Comparison of ENCODE assay signal across 22 cellular contexts in the genomic region with DNA sequence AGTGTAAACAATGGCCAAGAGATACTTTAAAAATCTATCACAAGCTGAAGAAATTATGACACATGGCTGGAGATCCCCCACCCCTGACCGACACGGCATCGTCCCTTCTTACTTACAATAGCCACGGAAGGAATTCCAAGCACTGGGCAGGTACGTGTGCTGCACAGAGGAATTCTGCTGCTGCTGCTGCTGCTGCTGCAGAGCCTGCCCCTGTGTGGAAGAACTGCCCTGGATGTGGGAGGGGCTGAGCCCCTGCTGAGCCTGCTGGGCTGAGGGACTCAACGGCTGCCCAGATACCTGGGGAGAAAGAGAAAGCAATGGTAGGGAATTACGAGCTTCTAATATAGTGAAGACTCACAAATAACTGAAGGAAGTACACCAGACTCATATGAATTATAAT.
"Had no signal": no experiment of that assay in that cellular context is flagged by ENCODE, and none has a peak within 500 bp of the region (broad histone marks: within the 10 kb centered on the region; RNA-seq: fewer than 3 reads in every experiment).

No MANE protein-coding gene starts in this region.

- ATAC-seq: activated CD8-positive, alpha-beta memory T cell treated with anti-CD3 and anti-CD28 coated beads, Interleukin-2, amount 10 ng/mL, durations not matched to agents 7 days and 5 days; activated CD8-positive, alpha-beta T cell treated with anti-CD3 and anti-CD28 coated beads for 36 hours; heart left ventricle; natural killer cell treated with Interleukin-12 subunit alpha and Interleukin-12 subunit beta and Interleukin-15 and Interleukin-18, amount 100 ng/mL, for 72 hours; right lobe of liver; stimulated activated memory B cell treated with anti-CD40 and anti-IgM and Interleukin-4, amounts not matched to agents 10 μg/mL and 1 μg/mL and 100 μg/mL, for 72 hours had no signal

- H3K4me3 Mint-ChIP-seq: activated CD4-positive, alpha-beta T cell treated with anti-CD3 and anti-CD28 coated beads, Interleukin-2, amount 10 ng/mL, durations not matched to agents 7 days and 5 days; activated CD8-positive, alpha-beta memory T cell treated with anti-CD3 and anti-CD28 coated beads, Interleukin-2, amount 10 ng/mL, durations not matched to agents 7 days and 5 days; activated CD8-positive, alpha-beta T cell treated with anti-CD3 and anti-CD28 coated beads for 36 hours; activated naive CD4-positive, alpha-beta T cell treated with anti-CD3 and anti-CD28 coated beads, Interleukin-2, amount 10 ng/mL, durations not matched to agents 7 days and 5 days; natural killer cell treated with Interleukin-12 subunit alpha and Interleukin-12 subunit beta and Interleukin-15 and Interleukin-18, amount 100 ng/mL, for 72 hours; stimulated activated memory B cell treated with anti-CD40 and anti-IgM and Interleukin-4, amounts not matched to agents 10 μg/mL and 1 μg/mL and 100 μg/mL, for 72 hours; type B pancreatic cell had no signal

- H3K4me1 ChIP-seq: left ventricle myocardium inferior, right lobe of liver had no signal

- H3K27me3 Mint-ChIP-seq: activated CD4-positive, alpha-beta T cell treated with anti-CD3 and anti-CD28 coated beads, Interleukin-2, amount 10 ng/mL, durations not matched to agents 7 days and 5 days; activated CD8-positive, alpha-beta memory T cell treated with anti-CD3 and anti-CD28 coated beads, Interleukin-2, amount 10 ng/mL, durations not matched to agents 7 days and 5 days; activated CD8-positive, alpha-beta T cell treated with anti-CD3 and anti-CD28 coated beads for 36 hours; activated naive CD4-positive, alpha-beta T cell treated with anti-CD3 and anti-CD28 coated beads, Interleukin-2, amount 10 ng/mL, durations not matched to agents 7 days and 5 days; natural killer cell treated with Interleukin-12 subunit alpha and Interleukin-12 subunit beta and Interleukin-15 and Interleukin-18, amount 100 ng/mL, for 72 hours; stimulated activated memory B cell treated with anti-CD40 and anti-IgM and Interleukin-4, amounts not matched to agents 10 μg/mL and 1 μg/mL and 100 μg/mL, for 72 hours; type B pancreatic cell had no signal

- FAIRE-seq: bronchial epithelial cell had no signal

- H3K4me3 ChIP-seq: coronary artery, heart left ventricle, left ventricle myocardium inferior, right lobe of liver, skin epidermis had no signal

- H3K27ac Mint-ChIP-seq: activated CD4-positive, alpha-beta T cell treated with anti-CD3 and anti-CD28 coated beads, Interleukin-2, amount 10 ng/mL, durations not matched to agents 7 days and 5 days; activated CD8-positive, alpha-beta memory T cell treated with anti-CD3 and anti-CD28 coated beads, Interleukin-2, amount 10 ng/mL, durations not matched to agents 7 days and 5 days; activated CD8-positive, alpha-beta T cell treated with anti-CD3 and anti-CD28 coated beads for 36 hours; activated naive CD4-positive, alpha-beta T cell treated with anti-CD3 and anti-CD28 coated beads, Interleukin-2, amount 10 ng/mL, durations not matched to agents 7 days and 5 days; natural killer cell treated with Interleukin-12 subunit alpha and Interleukin-12 subunit beta and Interleukin-15 and Interleukin-18, amount 100 ng/mL, for 72 hours; stimulated activated memory B cell treated with anti-CD40 and anti-IgM and Interleukin-4, amounts not matched to agents 10 μg/mL and 1 μg/mL and 100 μg/mL, for 72 hours; type B pancreatic cell had no signal

- H3K9me3 Mint-ChIP-seq: activated CD4-positive, alpha-beta T cell treated with anti-CD3 and anti-CD28 coated beads, Interleukin-2, amount 10 ng/mL, durations not matched to agents 7 days and 5 days; activated CD8-positive, alpha-beta T cell treated with anti-CD3 and anti-CD28 coated beads for 36 hours; activated naive CD4-positive, alpha-beta T cell treated with anti-CD3 and anti-CD28 coated beads, Interleukin-2, amount 10 ng/mL, durations not matched to agents 7 days and 5 days; natural killer cell treated with Interleukin-12 subunit alpha and Interleukin-12 subunit beta and Interleukin-15 and Interleukin-18, amount 100 ng/mL, for 72 hours; stimulated activated memory B cell treated with anti-CD40 and anti-IgM and Interleukin-4, amounts not matched to agents 10 μg/mL and 1 μg/mL and 100 μg/mL, for 72 hours; type B pancreatic cell had no signal

- H3K9me3 ChIP-seq: heart left ventricle, left ventricle myocardium inferior, right lobe of liver had no signal

- DNase-seq: activated CD4-positive, alpha-beta T cell treated with anti-CD3 and anti-CD28 coated beads, Interleukin-2, amount 10 ng/mL, durations not matched to agents 7 days and 5 days; activated CD4-positive, CD25-positive, alpha-beta regulatory T cell treated with anti-CD3 and anti-CD28 coated beads, Interleukin-2, amount 50 U/mL, for 72 hours; activated CD8-positive, alpha-beta memory T cell treated with anti-CD3 and anti-CD28 coated beads, Interleukin-2, amount 10 ng/mL, durations not matched to agents 7 days and 5 days; activated CD8-positive, alpha-beta T cell treated with anti-CD3 and anti-CD28 coated beads for 36 hours; activated effector memory CD4-positive, alpha-beta T cell treated with anti-CD3 and anti-CD28 coated beads, Interleukin-2, amount 50 U/mL, for 16 hours; activated naive CD4-positive, alpha-beta T cell treated with anti-CD3 and anti-CD28 coated beads, Interleukin-2, amount 10 ng/mL, durations not matched to agents 7 days and 5 days; activated T-cell treated with anti-CD3 and anti-CD28 coated beads for 4 hours; amygdala; heart left ventricle; kidney glomerular epithelial cell; left ventricle myocardium inferior; mammary epithelial cell; midbrain; right lobe of liver; stimulated activated CD4-positive, alpha-beta T cell treated with anti-CD3 and anti-CD28 coated beads, Interleukin-2, amount 100 ng/mL, for 24 hours had no signal

- H3K27ac ChIP-seq: coronary artery, heart left ventricle, left ventricle myocardium inferior, right lobe of liver, skin epidermis, VCaP had no signal

- H3K27me3 ChIP-seq: heart left ventricle, right lobe of liver had no signal

- H3K4me1 Mint-ChIP-seq: stimulated activated memory B cell treated with anti-CD40 and anti-IgM and Interleukin-4, amounts not matched to agents 10 μg/mL and 1 μg/mL and 100 μg/mL, for 72 hours had no signal
